ENCODE assay signal across 12 cellular contexts in genomic region chr2:201433389-201433995, GRCh38. TPM values are rescaled to one million over a fixed set of nuclear protein-coding genes. Genes with fewer than 3 reads are reported as not detected.
DNase-seq lines count a peak whose midpoint lies in the region; ATAC-seq, FAIRE-seq and TF ChIP-seq lines count a peak whose summit lies in the region.
"Had no signal": no experiment of that assay in that cellular context is flagged by ENCODE, and none has a peak within 500 bp of the region (broad histone marks: within the 10 kb centered on the region; RNA-seq: fewer than 3 reads in every experiment).

No MANE protein-coding gene starts in this region.

- in situ Hi-C loops in K562 (cut with MboI) = no loop called here

- no peaks in the 10 kb centered on the region for H3K27me3 Mint-ChIP-seq in activated naive CD4-positive, alpha-beta T cell treated with anti-CD3 and anti-CD28 coated beads, Interleukin-2, amount 10 ng/mL, durations not matched to agents 7 days and 5 days
- H3K27me3 Mint-ChIP-seq in type B pancreatic cell (no peaks in the 10 kb centered on the region), CD14-positive monocyte (ENCODE audit: low read depth in 3 of 3) (no peaks in the 10 kb centered on the region)

- ATAC-seq in K562 = peak; percentile 86
- ATAC-seq in left lung = peak; percentile 70
- ATAC-seq: Panc1 had no signal

- no peak overlapping the region for H3K4ac ChIP-seq in neuronal stem cell (ENCODE audit: low read length)

- no peaks in the 10 kb centered on the region for H3K9me1 ChIP-seq in K562 (ENCODE audit: control insufficient read depth, insufficient read depth, low read length)

- WGBS in K562 (ENCODE audit: insufficient coverage, low coverage, missing lambda C conversion rate) = 1% methylated on average over 10 of the region's 11 CpGs
- no CpG with 5 or more reads among the region's 11 CpGs for WGBS in neuronal stem cell (ENCODE audit: extremely low coverage in 2 of 2, insufficient read length in 2 of 2, insufficient replicate concordance in 1 of 2), 2 donors

- no peak overlapping the region for H2BK5ac ChIP-seq in neuronal stem cell (ENCODE audit: low read length)

- H3K9me3 Mint-ChIP-seq in activated naive CD4-positive, alpha-beta T cell treated with anti-CD3 and anti-CD28 coated beads, Interleukin-2, amount 10 ng/mL, durations not matched to agents 7 days and 5 days = peaks cover 9% of the 10 kb centered on the region
- H3K9me3 Mint-ChIP-seq in type B pancreatic cell = peaks cover 7% of the 10 kb centered on the region
- peaks cover 0 to 7% (median 4%) of the 10 kb centered on the region in 7 donors for H3K9me3 Mint-ChIP-seq in CD14-positive monocyte

- TF ChIP-seq EP300 in K562 (IDR thresholded peaks at IDR 0.05; ENCODE audit: low read length) = peak; percentile 88

- no peak overlapping the region for H3K4me3 Mint-ChIP-seq in activated naive CD4-positive, alpha-beta T cell treated with anti-CD3 and anti-CD28 coated beads, Interleukin-2, amount 10 ng/mL, durations not matched to agents 7 days and 5 days
- no peak overlapping the region for H3K4me3 Mint-ChIP-seq in type B pancreatic cell
- no peak overlapping the region for H3K4me3 Mint-ChIP-seq in CD14-positive monocyte
- H3K4me3 Mint-ChIP-seq: WTC11 had no signal

- H2BK120ac ChIP-seq in neuronal stem cell (ENCODE audit: low read depth, low read length) = no peak overlapping the region

- H3K4me2 ChIP-seq in K562 (ENCODE audit: insufficient read depth, low read length) (peak overlapping the region; percentile 61), neuronal stem cell (ENCODE audit: insufficient read depth, low read length, poor library complexity, severe bottlenecking) (no peak overlapping the region)

- H3K27ac ChIP-seq in K562 (ENCODE audit: extremely low read depth, low read depth, low read length) (peak overlapping the region; percentile 69), left lung (peak overlapping the region; percentile 55 to 60), neuronal stem cell (replicated peaks; ENCODE audit: low read length) (no peak overlapping the region)

- CTCF ChIA-PET in activated naive CD4-positive, alpha-beta T cell treated with anti-CD3 and anti-CD28 coated beads, Interleukin-2, amount 10 ng/mL, durations not matched to agents 7 days and 5 days (lab: Charles Lee) = interaction anchor here (0.8 to 1.6 kb wide), 3 partner anchors 12 to 200 kb away, joined by 3 read pairs; partner anchors contain the start of genes STRADB and TRAK2
- CTCF ChIA-PET in K562 (lab: Yijun Ruan, JAX; ENCODE audit: low intra/inter-chr PET ratio) = no interaction called here

- H2AFZ ChIP-seq in K562 (ENCODE audit: low read depth, low read length) (peak overlapping the region; percentile 14; the same call in 1 of the 2 replicates), neuronal stem cell (ENCODE audit: low read length) (no peak overlapping the region)

- peak overlapping the region; percentile 93 for H3K27ac Mint-ChIP-seq in activated naive CD4-positive, alpha-beta T cell treated with anti-CD3 and anti-CD28 coated beads, Interleukin-2, amount 10 ng/mL, durations not matched to agents 7 days and 5 days
- H3K27ac Mint-ChIP-seq in type B pancreatic cell (peak overlapping the region; percentile 56), CD14-positive monocyte (peak overlapping the region in 3 of 7 donors; percentile 19 to 65 (median 37))
- H3K27ac Mint-ChIP-seq: WTC11 had no signal

- H3K18ac ChIP-seq in neuronal stem cell (ENCODE audit: low read length) = no peak overlapping the region

- H3K9me3 ChIP-seq in K562 (replicated peaks; ENCODE audit: control insufficient read depth, insufficient read depth, low read depth, low read length) = no peaks in the 10 kb centered on the region; the same call in 1 of the 2 replicates
- no peaks in the 10 kb centered on the region for H3K9me3 ChIP-seq in left lung
- H3K9me3 ChIP-seq in neuronal stem cell (replicated peaks in 1 of 2; ENCODE audit: control insufficient read depth in 2 of 2, insufficient read depth in 1 of 2, low read depth in 1 of 2, low read length in 2 of 2) = peaks cover 2 to 11% of the 10 kb centered on the region in 2 donors

- no TSS peak for BruUV-seq in K562 (replicated peaks; lab: Mats Ljungman, UMichigan)

- DNase-seq in activated naive CD4-positive, alpha-beta T cell treated with anti-CD3 and anti-CD28 coated beads, Interleukin-2, amount 10 ng/mL, durations not matched to agents 7 days and 5 days = no peak
- DNase-seq in activated naive CD4-positive, alpha-beta T cell treated with Interleukin-2 at 50 U/mL for 16 hours = no peak
- DNase-seq in K562 (ENCODE audit: extremely low read depth in 1 of 4, low spot score in 3 of 4) (peak; percentile 60 to 83 (median 64)), left lung (no peak), type B pancreatic cell (ENCODE audit: extremely low spot score, unreplicated experiment) (no peak), CD14-positive monocyte (ENCODE audit: low spot score) (no peak), neuronal stem cell (ENCODE audit: low spot score) (no peak)
- DNase-seq in stimulated activated CD4-positive, alpha-beta T cell treated with anti-CD3 and anti-CD28 coated beads, Interleukin-2, amount 100 ng/mL, for 48 hours = no peak
- DNase-seq: amniotic stem cell, NCI-H187 treated with DMSO at 0.1 percent for 48 hours had no signal

- H4K20me1 ChIP-seq in K562 (replicated peaks; ENCODE audit: control insufficient read depth, insufficient read depth, low read length) = no peaks in the 10 kb centered on the region

- no peak for TF ChIP-seq RAD21 in K562 (CRISPR knock-in tag; conservative IDR thresholded peaks at IDR 0.05 in 1 of 2, IDR thresholded peaks at IDR 0.05 in 1 of 2)

- no peak overlapping the region for H2AK5ac ChIP-seq in neuronal stem cell (ENCODE audit: low read depth, low read length)

- no peak overlapping the region for H2BK12ac ChIP-seq in neuronal stem cell (ENCODE audit: low read length)

- peaks cover 54% of the 10 kb centered on the region for H3K4me1 Mint-ChIP-seq in activated naive CD4-positive, alpha-beta T cell treated with anti-CD3 and anti-CD28 coated beads, Interleukin-2, amount 10 ng/mL, durations not matched to agents 7 days and 5 days
- H3K4me1 Mint-ChIP-seq in type B pancreatic cell (ENCODE audit: unreplicated experiment) (peaks cover 26% of the 10 kb centered on the region), CD14-positive monocyte (peaks cover 19% of the 10 kb centered on the region)

- H3K9ac ChIP-seq in K562 (ENCODE audit: insufficient read depth in 1 of 2, low read depth in 2 of 2, low read length in 2 of 2) (peak overlapping the region in 1 of 2 experiments; percentile 45; a peak in 2 of 4 replicates), neuronal stem cell (ENCODE audit: low read depth, low read length, poor library complexity) (no peak overlapping the region)

- no peaks in the 10 kb centered on the region for H3K79me1 ChIP-seq in neuronal stem cell (ENCODE audit: low read depth, low read length)

- no peak overlapping the region for H4K8ac ChIP-seq in neuronal stem cell (ENCODE audit: low read depth, low read length)

- no peak overlapping the region for H3K14ac ChIP-seq in neuronal stem cell (ENCODE audit: low read length)

- TF ChIP-seq CTCF in K562 (IDR thresholded peaks at IDR 0.05 in 2 of 3, conservative IDR thresholded peaks at IDR 0.05 in 1 of 3; ENCODE audit: insufficient read depth in 2 of 3, low read depth in 1 of 3, low read length in 3 of 3) (no peak), left lung (IDR thresholded peaks at IDR 0.05) (no peak), type B pancreatic cell (conservative IDR thresholded peaks at IDR 0.05) (no peak), CD14-positive monocyte (IDR thresholded peaks at IDR 0.05) (no peak)

- H3K4me3 ChIP-seq in K562 (no peak overlapping the region), left lung (no peak overlapping the region), neuronal stem cell (ENCODE audit: low read length in 2 of 2) (no peak overlapping the region)

- intact Hi-C loops in K562 (cut with micrococcal nuclease) = loop anchor here (2.0 kb wide), 1 partner anchor 27 kb away; no protein-coding TSS in a partner anchor
- intact Hi-C loops in left lung (cut with DNase I) = no loop called here
- intact Hi-C loops in CD14-positive monocyte (cut with micrococcal nuclease) = no loop called here

- no peak overlapping the region for H2BK15ac ChIP-seq in neuronal stem cell (ENCODE audit: low read length)

- H3K4me1 ChIP-seq in K562 (replicated peaks in 1 of 2; ENCODE audit: control insufficient read depth in 2 of 2, insufficient read depth in 2 of 2, low read length in 2 of 2) (peaks cover 6 to 29% of the 10 kb centered on the region in 2 experiments), left lung (peaks cover 24 to 33% of the 10 kb centered on the region in 2 donors), neuronal stem cell (ENCODE audit: control insufficient read depth in 2 of 2, insufficient read depth in 1 of 2, low read depth in 1 of 2, low read length in 2 of 2) (peaks cover 0 to 7% of the 10 kb centered on the region in 2 donors)

- H3K27me3 ChIP-seq in K562 (ENCODE audit: control insufficient read depth in 2 of 2, insufficient read depth in 2 of 2, low read length in 2 of 2) = no peaks in the 10 kb centered on the region
- H3K27me3 ChIP-seq in left lung = no peaks in the 10 kb centered on the region
- H3K27me3 ChIP-seq in neuronal stem cell (ENCODE audit: control insufficient read depth in 3 of 3, insufficient read depth in 3 of 3, low read depth in 1 of 3, low read length in 3 of 3) = no peaks in the 10 kb centered on the region

- peaks cover 49% of the 10 kb centered on the region for H3K36me3 Mint-ChIP-seq in activated naive CD4-positive, alpha-beta T cell treated with anti-CD3 and anti-CD28 coated beads, Interleukin-2, amount 10 ng/mL, durations not matched to agents 7 days and 5 days
- H3K36me3 Mint-ChIP-seq in type B pancreatic cell = peaks cover 20% of the 10 kb centered on the region
- H3K36me3 Mint-ChIP-seq in CD14-positive monocyte = peaks cover 10 to 17% of the 10 kb centered on the region in 2 donors

- H4K91ac ChIP-seq in neuronal stem cell (ENCODE audit: low read depth, low read length, poor library complexity) = no peak overlapping the region

- POLR2A ChIA-PET in K562 (lab: Yijun Ruan, JAX) = interaction anchor here (0.5 to 1.7 kb wide), 5 partner anchors 19 to 652 kb away, joined by 3 to 4 read pairs (median 4); no protein-coding TSS in a partner anchor

- no peak overlapping the region for H3K23ac ChIP-seq in neuronal stem cell (ENCODE audit: low read depth, low read length, poor library complexity)

- TF ChIP-seq POLR2A in K562 (conservative IDR thresholded peaks at IDR 0.05) = no peak

- H3K36me3 ChIP-seq in K562 (ENCODE audit: control insufficient read depth, insufficient read depth, low read length) = peaks cover 7% of the 10 kb centered on the region
- no peaks in the 10 kb centered on the region for H3K36me3 ChIP-seq in left lung
- H3K36me3 ChIP-seq in neuronal stem cell (replicated peaks in 1 of 2; ENCODE audit: control insufficient read depth in 2 of 2, insufficient read depth in 2 of 2, low read length in 2 of 2) = no peaks in the 10 kb centered on the region

- peaks cover 34% of the 10 kb centered on the region for H3K79me2 ChIP-seq in K562 (ENCODE audit: control insufficient read depth, insufficient read depth, low read length)

- peak; percentile 80 for FAIRE-seq in K562 (lab: Jason Lieb, UNC)

RNA-seq across cellular contexts. Expression of gene TRAK2, which starts 17.8 kb away (rescaled TPM):
- total RNA-seq in K562 (2011; cell fraction: chromatin; rRNA removed; ENCODE audit: low replicate concordance) = 19.4 and 45.0 TPM in 2 replicates
- 7.0 and 10.0 TPM in 2 replicates for total RNA-seq in K562 (2011; cell fraction: nucleolus; rRNA removed)
- 16.4 and 22.6 TPM in 2 replicates for total RNA-seq in K562 (2011; cell fraction: nucleoplasm; rRNA removed)
- total RNA-seq in K562 (2014; rRNA removed) (4.8 and 4.9 TPM in 2 replicates), K562 (2014; rRNA removed; fragmentation: Illumina TruSeq; extraction: Trizol) (10.4 and 11.0 TPM in 2 replicates), K562 (2015; rRNA removed; fragmentation: Illumina TruSeq; extraction: Trizol) (7.1 and 7.3 TPM in 2 replicates), K562 (2021) (8.5 and 8.6 TPM in 2 replicates), left lung (10 to 100 TPM; 49.0 to 53.9 TPM), type B pancreatic cell (ENCODE audit: low replicate concordance) (24.6 and 49.6 TPM in 2 replicates)
- polyA plus RNA-seq in K562 (2011; rRNA removed) (8.1 and 9.0 TPM in 2 replicates), K562 (2014; fragmentation: Illumina TruSeq; extraction: Trizol) (7.9 and 9.3 TPM in 2 replicates), K562 (2014; fragmentation: Nextera tagmentation; extraction: Ambion mirVana) (1 to 10 TPM; 3.4 to 5.6 TPM), K562 (2014; rRNA removed) (6.5 and 6.7 TPM in 2 replicates), CD14-positive monocyte (10 to 100 TPM; 15.3 to 16.8 TPM)
- 2.4 and 4.6 TPM in 2 replicates for polyA plus RNA-seq in K562 (2011; cell fraction: cytosol; rRNA removed)
- polyA plus RNA-seq in K562 (2011; cell fraction: nucleus; rRNA removed) = 11.1 and 18.4 TPM in 2 replicates
- polyA plus RNA-seq in K562 (2012) = 4.5 and 18.2 TPM in 2 replicates
- 22.7 and 29.0 TPM in 2 replicates for polyA minus RNA-seq in K562 (2011; rRNA and poly(A)+ RNA removed)
- 2.9 and 6.2 TPM in 2 replicates for polyA minus RNA-seq in K562 (2011; cell fraction: cytosol; rRNA and poly(A)+ RNA removed)
- polyA minus RNA-seq in K562 (2011; cell fraction: nucleus; rRNA and poly(A)+ RNA removed) = 13.2 and 36.2 TPM in 2 replicates
- polyA plus RNA-seq in neuronal stem cell (2013, experiment 1 of 2) = 2.6 TPM
- polyA plus RNA-seq in neuronal stem cell (2013, experiment 2 of 2) = 2.6 TPM

RNA-seq across cellular contexts. Expression of gene STRADB, which starts 18.0 kb away (rescaled TPM):
- 9.3 and 17.8 TPM in 2 replicates for total RNA-seq in K562 (2011; cell fraction: chromatin; rRNA removed; ENCODE audit: low replicate concordance)
- total RNA-seq in K562 (2011; cell fraction: nucleolus; rRNA removed) = 3.2 and 4.6 TPM in 2 replicates
- total RNA-seq in K562 (2011; cell fraction: nucleoplasm; rRNA removed) = 8.6 and 15.1 TPM in 2 replicates
- total RNA-seq in K562 (2014; rRNA removed) (10.1 and 12.2 TPM in 2 replicates), K562 (2014; rRNA removed; fragmentation: Illumina TruSeq; extraction: Trizol) (26.4 and 27.6 TPM in 2 replicates), K562 (2015; rRNA removed; fragmentation: Illumina TruSeq; extraction: Trizol) (28.6 and 30.6 TPM in 2 replicates), K562 (2021) (15.7 and 16.5 TPM in 2 replicates), left lung (10 to 100 TPM; 16.0 to 23.6 TPM), type B pancreatic cell (ENCODE audit: low replicate concordance) (23.2 and 30.6 TPM in 2 replicates)
- polyA plus RNA-seq in K562 (2011; rRNA removed) (21.3 and 22.0 TPM in 2 replicates), K562 (2014; fragmentation: Illumina TruSeq; extraction: Trizol) (22.4 and 27.5 TPM in 2 replicates), K562 (2014; fragmentation: Nextera tagmentation; extraction: Ambion mirVana) (1 to 10 TPM; 6.9 to 9.1 TPM), K562 (2014; rRNA removed) (11.3 and 21.0 TPM in 2 replicates), CD14-positive monocyte (10 to 100 TPM; 22.0 to 25.6 TPM)
- 5.8 and 13.3 TPM in 2 replicates for polyA plus RNA-seq in K562 (2011; cell fraction: cytosol; rRNA removed)
- 9.0 and 16.4 TPM in 2 replicates for polyA plus RNA-seq in K562 (2011; cell fraction: nucleus; rRNA removed)
- polyA plus RNA-seq in K562 (2012) = 18.4 and 29.0 TPM in 2 replicates
- polyA minus RNA-seq in K562 (2011; rRNA and poly(A)+ RNA removed) = 15.7 and 16.3 TPM in 2 replicates
- 6.3 and 11.7 TPM in 2 replicates for polyA minus RNA-seq in K562 (2011; cell fraction: cytosol; rRNA and poly(A)+ RNA removed)
- 3.6 and 8.8 TPM in 2 replicates for polyA minus RNA-seq in K562 (2011; cell fraction: nucleus; rRNA and poly(A)+ RNA removed)
- 34.0 TPM for polyA plus RNA-seq in neuronal stem cell (2013, experiment 1 of 2)
- polyA plus RNA-seq in neuronal stem cell (2013, experiment 2 of 2) = 32.9 TPM

Comparison
In these comparisons a context has a peak if more than half of its experiments do, and no peak if none do; other contexts are left out.
1. DNase-seq: peak in K562 (4 of 4); none in activated naive CD4-positive, alpha-beta T cell treated with anti-CD3 and anti-CD28 coated beads, Interleukin-2, amount 10 ng/mL, durations not matched to agents 7 days and 5 days (single experiment), activated naive CD4-positive, alpha-beta T cell treated with Interleukin-2 at 50 U/mL for 16 hours (single experiment), left lung (0 of 2), type B pancreatic cell (single experiment), stimulated activated CD4-positive, alpha-beta T cell treated with anti-CD3 and anti-CD28 coated beads, Interleukin-2, amount 100 ng/mL, for 48 hours (0 of 2), CD14-positive monocyte (single experiment) and neuronal stem cell (single experiment).